ENCODE assay signal across 8 cellular contexts in genomic region chr18:59823611-59824195, GRCh38.
A peak's percentile ranks its signal among the peaks of the same experiment; 100 is the strongest.
DNase-seq lines count a peak whose midpoint lies in the region; ATAC-seq and TF ChIP-seq lines count a peak whose summit lies in the region.

No MANE protein-coding gene starts in this region.

- no peaks in the 10 kb centered on the region for H3K36me3 Mint-ChIP-seq in activated naive CD4-positive, alpha-beta T cell treated with anti-CD3 and anti-CD28 coated beads for 36 hours (ENCODE audit: low read depth)
- no peaks in the 10 kb centered on the region for H3K36me3 Mint-ChIP-seq in T-helper 2 cell treated with Interferon-gamma antibody and Interleukin-4, amounts not matched to agents 5 μg/mL and 100 μg/mL, for 36 hours (ENCODE audit: low read depth)

- H3K4me3 ChIP-seq in epithelial cell of proximal tubule (ENCODE audit: low read depth, low read length) (no peak overlapping the region), mucosa of descending colon (no peak overlapping the region)

- peak; percentile 78 for DNase-seq in activated naive CD4-positive, alpha-beta T cell treated with anti-CD3 and anti-CD28 coated beads for 36 hours
- DNase-seq in activated naive CD4-positive, alpha-beta T cell (lab: John Stamatoyannopoulos, UW): no peak
- DNase-seq in NCI-H128 (lab: John Stamatoyannopoulos, UW; ENCODE audit: unreplicated experiment) (peak; percentile 86), epithelial cell of proximal tubule (ENCODE audit: low read depth) (no peak), mucosa of descending colon (peak in 2 of 3 donors; percentile 33 to 81), ureter (ENCODE audit: low spot score) (peak; percentile 80)
- DNase-seq in T-helper 2 cell treated with Interferon-gamma antibody and Interleukin-4, amounts not matched to agents 5 μg/mL and 100 μg/mL, for 36 hours (ENCODE audit: low spot score): peak; percentile 33

- H3K27me3 Mint-ChIP-seq in activated naive CD4-positive, alpha-beta T cell treated with anti-CD3 and anti-CD28 coated beads for 36 hours (ENCODE audit: low read depth): peaks cover 2% of the 10 kb centered on the region
- H3K27me3 Mint-ChIP-seq in T-helper 2 cell treated with Interferon-gamma antibody and Interleukin-4, amounts not matched to agents 5 μg/mL and 100 μg/mL, for 36 hours (ENCODE audit: low read depth): peaks cover 16% of the 10 kb centered on the region

- no peaks in the 10 kb centered on the region for H3K9me3 Mint-ChIP-seq in activated naive CD4-positive, alpha-beta T cell treated with anti-CD3 and anti-CD28 coated beads for 36 hours
- no peaks in the 10 kb centered on the region for H3K9me3 Mint-ChIP-seq in T-helper 2 cell treated with Interferon-gamma antibody and Interleukin-4, amounts not matched to agents 5 μg/mL and 100 μg/mL, for 36 hours

- H3K4me1 ChIP-seq in mucosa of descending colon (ENCODE audit: low read depth): no peaks in the 10 kb centered on the region

- peak; percentile 69 for ATAC-seq in HG02642 (IDR thresholded peaks at IDR 0.05; ENCODE audit: poor library complexity, unreplicated experiment)
- ATAC-seq in mucosa of descending colon: peak; percentile 77

- CTCF ChIA-PET in activated naive CD4-positive, alpha-beta T cell treated with anti-CD3 and anti-CD28 coated beads for 36 hours (lab: Charles Lee): interaction anchor here (0.6 to 3.2 kb wide), 21 partner anchors 12 to 747 kb away, joined by 3 to 37 read pairs (median 3); partner anchors contain the start of gene CCBE1

- H3K4me1 Mint-ChIP-seq in activated naive CD4-positive, alpha-beta T cell treated with anti-CD3 and anti-CD28 coated beads for 36 hours (ENCODE audit: low read depth): no peaks in the 10 kb centered on the region
- peaks cover 3% of the 10 kb centered on the region for H3K4me1 Mint-ChIP-seq in T-helper 2 cell treated with Interferon-gamma antibody and Interleukin-4, amounts not matched to agents 5 μg/mL and 100 μg/mL, for 36 hours (ENCODE audit: low read depth)

- peak; percentile 95 for TF ChIP-seq CTCF in epithelial cell of proximal tubule (conservative IDR thresholded peaks at IDR 0.05; ENCODE audit: low read depth, low read length)
- TF ChIP-seq CTCF in mucosa of descending colon (IDR thresholded peaks at IDR 0.05): peak; percentile 58

- no peaks in the 10 kb centered on the region for H3K9me3 ChIP-seq in mucosa of descending colon

- intact Hi-C loops in activated naive CD4-positive, alpha-beta T cell treated with anti-CD3 and anti-CD28 coated beads for 36 hours (cut with micrococcal nuclease): loop anchor here (1.0 kb wide), 5 partner anchors 40 to 515 kb away; partner anchors contain the start of gene CCBE1
- intact Hi-C loops in mucosa of descending colon (cut with DNase I, micrococcal nuclease): loop anchor here in 1 of 2 donors (5.0 kb wide), 1 partner anchor 366 kb away; no protein-coding TSS in a partner anchor

- no peaks in the 10 kb centered on the region for H3K36me3 ChIP-seq in mucosa of descending colon (ENCODE audit: low read depth)

- no peak overlapping the region for H3K27ac Mint-ChIP-seq in activated naive CD4-positive, alpha-beta T cell treated with anti-CD3 and anti-CD28 coated beads for 36 hours
- no peak overlapping the region for H3K27ac Mint-ChIP-seq in T-helper 2 cell treated with Interferon-gamma antibody and Interleukin-4, amounts not matched to agents 5 μg/mL and 100 μg/mL, for 36 hours

- no peak overlapping the region for H3K4me3 Mint-ChIP-seq in activated naive CD4-positive, alpha-beta T cell treated with anti-CD3 and anti-CD28 coated beads for 36 hours
- H3K4me3 Mint-ChIP-seq in T-helper 2 cell treated with Interferon-gamma antibody and Interleukin-4, amounts not matched to agents 5 μg/mL and 100 μg/mL, for 36 hours: no peak overlapping the region

Comparison
In these comparisons a context has a peak if more than half of its experiments do, and no peak if none do; other contexts are left out.
1. DNase-seq: peak in activated naive CD4-positive, alpha-beta T cell treated with anti-CD3 and anti-CD28 coated beads for 36 hours (single experiment), NCI-H128 (single experiment), T-helper 2 cell treated with Interferon-gamma antibody and Interleukin-4, amounts not matched to agents 5 μg/mL and 100 μg/mL, for 36 hours (single experiment), mucosa of descending colon (2 of 3) and ureter (single experiment); none in activated naive CD4-positive, alpha-beta T cell (0 of 4) and epithelial cell of proximal tubule (single experiment).